In the genomic region with DNA sequence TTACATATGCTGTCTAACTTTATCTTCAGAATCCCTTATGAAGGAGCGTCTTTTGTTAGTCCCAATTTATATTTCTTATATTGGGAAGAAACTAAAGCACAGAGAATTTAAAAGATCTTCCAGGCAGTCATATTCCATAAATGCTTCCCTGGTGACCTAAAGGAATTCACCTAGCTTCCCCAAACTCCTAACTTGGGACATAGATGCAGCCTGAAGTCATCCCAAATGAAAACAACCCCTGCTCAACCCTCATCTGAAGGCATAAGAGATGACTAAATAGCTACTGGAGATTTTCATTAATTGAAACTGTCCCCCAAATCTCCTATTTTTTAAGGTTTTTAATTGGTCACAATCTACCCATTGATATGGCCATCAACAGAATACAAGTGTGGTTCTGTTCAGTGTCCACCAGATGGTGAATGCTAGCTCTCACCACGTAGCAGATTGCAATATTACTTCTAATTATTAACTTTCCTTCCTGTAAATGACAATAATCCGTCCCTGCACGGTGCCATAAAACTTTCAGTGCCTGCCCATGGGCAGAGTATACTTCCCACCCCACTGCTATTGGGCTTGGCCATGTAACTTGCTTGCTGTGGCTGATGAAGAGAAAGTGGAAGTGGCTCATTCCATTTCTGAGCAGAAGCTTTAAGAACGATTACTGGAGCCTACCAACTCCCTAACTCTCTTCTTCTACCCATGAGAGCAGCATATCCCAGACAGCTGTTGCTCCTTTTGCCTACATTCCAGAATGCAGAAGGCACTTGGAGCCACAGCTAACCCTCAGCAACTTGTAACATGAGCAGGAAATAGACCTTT, we compare ENCODE assay signal across 11 cellular contexts. TPM values are rescaled to one million over a fixed set of nuclear protein-coding genes. Genes with fewer than 3 reads are reported as not detected.
A peak's percentile ranks its signal among the peaks of the same experiment; 100 is the strongest.
DNase-seq lines count a peak whose midpoint lies in the region; ATAC-seq and TF ChIP-seq lines count a peak whose summit lies in the region.
"Had no signal": no experiment of that assay in that cellular context is flagged by ENCODE, and none has a peak within 500 bp of the region (broad histone marks: within the 10 kb centered on the region; RNA-seq: fewer than 3 reads in every experiment).

No MANE protein-coding gene starts in this region.

- H2BK5ac ChIP-seq in mesenchymal stem cell (ENCODE audit: low read depth, low read length, poor library complexity, severe bottlenecking): peak overlapping the region; percentile 33

- no peak for DNase-seq in mesenchymal stem cell
- DNase-seq in epidermal melanocyte (ENCODE audit: insufficient read length, low spot score): no peak
- no peak for DNase-seq in SW 1271 (lab: John Stamatoyannopoulos, UW)
- DNase-seq in stimulated activated naive CD4-positive, alpha-beta T cell (lab: John Stamatoyannopoulos, UW): no peak
- no peak for DNase-seq in retina
- DNase-seq: activated CD4-positive, alpha-beta T cell treated with anti-CD3 and anti-CD28 coated beads for 36 hours; heart right ventricle; pancreas had no signal

- no peak overlapping the region for H2BK15ac ChIP-seq in mesenchymal stem cell (ENCODE audit: low read depth, poor library complexity, severe bottlenecking)

- H3K23ac ChIP-seq in mesenchymal stem cell (ENCODE audit: low read length in 2 of 2): no peak overlapping the region

- H3K27me3 ChIP-seq in BLaER1 (no peaks in the 10 kb centered on the region), mesenchymal stem cell (ENCODE audit: control insufficient read depth in 1 of 2, insufficient read depth in 1 of 2, low read length in 2 of 2) (no peaks in the 10 kb centered on the region)
- H3K27me3 ChIP-seq: pancreas had no signal

- H3K79me1 ChIP-seq in mesenchymal stem cell (replicated peaks; ENCODE audit: low read length, poor library complexity, severe bottlenecking): no peaks in the 10 kb centered on the region

- no peak overlapping the region for H3K18ac ChIP-seq in mesenchymal stem cell (ENCODE audit: low read depth in 1 of 2, low read length in 2 of 2)

- H3K14ac ChIP-seq in mesenchymal stem cell (ENCODE audit: low read length in 2 of 2): no peak overlapping the region

- H3K9ac ChIP-seq in BLaER1: no peak overlapping the region
- peak overlapping the region; percentile 40 for H3K9ac ChIP-seq in mesenchymal stem cell (ENCODE audit: low read length)

- no peak overlapping the region for H2BK120ac ChIP-seq in mesenchymal stem cell (ENCODE audit: low read depth, low read length)

- no peaks in the 10 kb centered on the region for H4K20me1 ChIP-seq in BLaER1

- H2BK12ac ChIP-seq in mesenchymal stem cell (ENCODE audit: low read length in 2 of 2): no peak overlapping the region

- no peak overlapping the region for H2AK5ac ChIP-seq in mesenchymal stem cell (ENCODE audit: low read length, severe bottlenecking)

- H3K9me3 ChIP-seq in BLaER1 (no peaks in the 10 kb centered on the region), mesenchymal stem cell (ENCODE audit: control insufficient read depth, low read length) (no peaks in the 10 kb centered on the region)
- H3K9me3 ChIP-seq: heart right ventricle, pancreas had no signal

- H3K4ac ChIP-seq in mesenchymal stem cell (ENCODE audit: low read depth in 1 of 2, low read length in 2 of 2): no peak overlapping the region

- H4K8ac ChIP-seq in mesenchymal stem cell (ENCODE audit: low read length): no peak overlapping the region

- H3K27ac ChIP-seq in BLaER1: no peak overlapping the region
- H3K27ac ChIP-seq in mesenchymal stem cell (ENCODE audit: low read length, poor library complexity, severe bottlenecking): peak overlapping the region; percentile 48
- H3K27ac ChIP-seq: heart right ventricle, pancreas had no signal

- H3K4me2 ChIP-seq in BLaER1 (peak overlapping the region; percentile 50), mesenchymal stem cell (ENCODE audit: low read length, poor library complexity, severe bottlenecking) (no peak overlapping the region)

- H2AFZ ChIP-seq in mesenchymal stem cell (ENCODE audit: low read depth, low read length): no peak overlapping the region

- H3K36me3 ChIP-seq in BLaER1 (no peaks in the 10 kb centered on the region), mesenchymal stem cell (ENCODE audit: control insufficient read depth in 1 of 2, insufficient read depth in 2 of 2, low read depth in 1 of 2, low read length in 2 of 2) (peaks cover 0 to 15% of the 10 kb centered on the region in 2 experiments)
- H3K36me3 ChIP-seq: heart right ventricle, pancreas had no signal

- peak; percentile 34 for ATAC-seq in GM21786 (IDR thresholded peaks at IDR 0.05; ENCODE audit: unreplicated experiment)
- ATAC-seq: activated CD4-positive, alpha-beta T cell treated with anti-CD3 and anti-CD28 coated beads for 36 hours; heart right ventricle had no signal

- no peak for TF ChIP-seq CTCF in WI38 (IDR thresholded peaks at IDR 0.05; ENCODE audit: low read depth, low read length)

- H4K91ac ChIP-seq in mesenchymal stem cell (ENCODE audit: low read length): no peak overlapping the region

- H3K4me3 ChIP-seq in BLaER1 (no peak overlapping the region), WI38 (ENCODE audit: low read depth, low read length) (0 out of 2 replicates have a peak overlapping the region, but pooled peaks have one; percentile 8), mesenchymal stem cell (ENCODE audit: insufficient read depth in 1 of 2, low read depth in 1 of 2, low read length in 2 of 2) (peak overlapping the region in 1 of 2 experiments; percentile 39)
- H3K4me3 ChIP-seq: heart right ventricle, pancreas had no signal

- H3K4me1 ChIP-seq in BLaER1 (peaks cover 7% of the 10 kb centered on the region), mesenchymal stem cell (ENCODE audit: control insufficient read depth, insufficient read depth, low read depth, low read length) (no peaks in the 10 kb centered on the region)
- H3K4me1 ChIP-seq: heart right ventricle, pancreas had no signal

- 70% methylated on average over 4 of the region's 5 CpGs for WGBS in mesenchymal stem cell

RNA-seq across cellular contexts. Expression of a gene that starts 18.7 kb away (rescaled TPM):
- 0.72 TPM for polyA plus RNA-seq in mesenchymal stem cell (2013, experiment 1 of 2)
- polyA plus RNA-seq in mesenchymal stem cell (2013, experiment 2 of 2): 0.73 TPM
